Comparison of ENCODE assay signal across 13 cellular contexts in genomic region chr12:123064885-123065619, GRCh38.
A peak's percentile ranks its signal among the peaks of the same experiment; 100 is the strongest.
DNase-seq lines count a peak whose midpoint lies in the region; ATAC-seq and TF ChIP-seq lines count a peak whose summit lies in the region.
"Had no signal": no experiment of that assay in that cellular context is flagged by ENCODE, and none has a peak within 500 bp of the region (broad histone marks: within the 10 kb centered on the region; RNA-seq: fewer than 3 reads in every experiment).

No MANE protein-coding gene starts in this region.

- ATAC-seq in left cardiac atrium, result peak in 1 of 2 donors; percentile 12

- intact Hi-C loops in left cardiac atrium (cut with DNase I) (no loop called here), CD14-positive monocyte (cut with micrococcal nuclease) (loop anchor here in 1 of 2 donors (5.0 kb wide), 1 partner anchor 32 kb away; no protein-coding TSS in a partner anchor)

- H3K36me3 Mint-ChIP-seq in CD14-positive monocyte, result peaks cover 0 to 2% of the 10 kb centered on the region in 2 donors

- H3K4me3 Mint-ChIP-seq in CD14-positive monocyte, result no peak overlapping the region

- no peak overlapping the region for H3K27ac Mint-ChIP-seq in CD14-positive monocyte

- H3K4me1 Mint-ChIP-seq in CD14-positive monocyte, result peaks cover 59% of the 10 kb centered on the region

- DNase-seq in NCI-H2029 (lab: John Stamatoyannopoulos, UW) (peak; percentile 34), NCI-H2029 treated with DMSO at 0.1 percent for 48 hours (lab: John Stamatoyannopoulos, UW) (no peak), SHP77 (lab: John Stamatoyannopoulos, UW) (peak; percentile 40 to 78), left cardiac atrium (peak; percentile 14), substantia nigra (lab: John Stamatoyannopoulos, UW) (peak in 3 of 49 donors; percentile 25 to 62 (median 62)), CD14-positive monocyte (ENCODE audit: low spot score) (no peak), anterior cingulate cortex (lab: John Stamatoyannopoulos, UW) (no peak), dedifferentiated amniotic fluid mesenchymal stem cell (ENCODE audit: extremely low spot score) (no peak)
- DNase-seq: foreskin fibroblast; MM.1S; stimulated activated CD4-positive, alpha-beta T cell treated with anti-CD3 and anti-CD28 coated beads, Interleukin-15, amount 100 ng/mL, for 24 hours; trophoblast cell had no signal

- H3K27ac ChIP-seq in substantia nigra (ENCODE audit: low read depth, low read length, poor library complexity, severe bottlenecking), result peak overlapping the region; percentile 63
- H3K27ac ChIP-seq: SJSA1 had no signal

- peaks cover 0 to 2% (median 0%) of the 10 kb centered on the region in 7 donors for H3K9me3 Mint-ChIP-seq in CD14-positive monocyte

- no peak for TF ChIP-seq CTCF in CD14-positive monocyte (IDR thresholded peaks at IDR 0.05)

- peaks cover 0 to 2% (median 1%) of the 10 kb centered on the region in 3 donors for H3K27me3 Mint-ChIP-seq in CD14-positive monocyte (ENCODE audit: low read depth in 3 of 3)

Comparison
In these comparisons a context has a peak if more than half of its experiments do, and no peak if none do; other contexts are left out.
1. DNase-seq: peak in NCI-H2029 (single experiment), SHP77 (2 of 2) and left cardiac atrium (single experiment); none in NCI-H2029 treated with DMSO at 0.1 percent for 48 hours (single experiment), CD14-positive monocyte (single experiment), anterior cingulate cortex (0 of 58) and dedifferentiated amniotic fluid mesenchymal stem cell (single experiment).